In genomic region chr2:238449241-238449640, GRCh38 we compare ENCODE assay signal across 17 cellular contexts.
"Had no signal": no experiment of that assay in that cellular context is flagged by ENCODE, and none has a peak within 500 bp of the region (broad histone marks: within the 10 kb centered on the region; RNA-seq: fewer than 3 reads in every experiment).

No MANE protein-coding gene starts in this region.

- H3K4me2 ChIP-seq: smooth muscle cell had no signal

- H3K27me3 ChIP-seq: pancreas, SJSA1, transverse colon had no signal

- H3K9me3 Mint-ChIP-seq: activated T-helper 2 cell treated with anti-CD3 and anti-CD28 coated beads, Interferon-gamma antibody, Interleukin-2, Interleukin-4, amounts not matched to agents 10 μg/mL and 5 μg/mL and 100 μg/mL, durations not matched to agents 14 hours and 24 hours and 36 hours; neural crest cell had no signal

- DNase-seq: activated CD4-positive, alpha-beta T cell treated with anti-CD3 and anti-CD28 coated beads for 36 hours; activated naive CD4-positive, alpha-beta T cell treated with anti-CD3 and anti-CD28 coated beads, Interleukin-2, amount 50 U/mL, for 16 hours; amniotic stem cell; dermis blood vessel endothelial cell; stimulated activated CD4-positive, alpha-beta T cell treated with anti-CD3 and anti-CD28 coated beads, Interleukin-1b, Interleukin-23, amount 100 ng/mL, for 48 hours; stimulated activated naive B cell treated with anti-CD40 and anti-IgM and Interleukin-4, amounts not matched to agents 10 μg/mL and 1 μg/mL and 100 μg/mL, for 72 hours; SW 1271; T1000 had no signal

- H3K4me1 Mint-ChIP-seq: mesothelial cell of epicardium had no signal

- H3K4me3 Mint-ChIP-seq: activated CD4-positive, alpha-beta T cell treated with anti-CD3 and anti-CD28 coated beads for 36 hours; brain; mesothelial cell of epicardium; neural crest cell; stimulated activated naive B cell treated with anti-CD40 and anti-IgM and Interleukin-4, amounts not matched to agents 10 μg/mL and 1 μg/mL and 100 μg/mL, for 72 hours had no signal

- H3K27ac ChIP-seq: pancreas, SJSA1, VCaP had no signal

- H3K9me3 ChIP-seq: pancreas, SJSA1, transverse colon had no signal

- H3K27me3 Mint-ChIP-seq: activated CD4-positive, alpha-beta T cell treated with anti-CD3 and anti-CD28 coated beads for 36 hours; brain; stimulated activated naive B cell treated with anti-CD40 and anti-IgM and Interleukin-4, amounts not matched to agents 10 μg/mL and 1 μg/mL and 100 μg/mL, for 72 hours had no signal

- ATAC-seq: activated CD4-positive, alpha-beta T cell treated with anti-CD3 and anti-CD28 coated beads for 36 hours; stimulated activated naive B cell treated with anti-CD40 and anti-IgM and Interleukin-4, amounts not matched to agents 10 μg/mL and 1 μg/mL and 100 μg/mL, for 72 hours had no signal

- H3K4me3 ChIP-seq: pancreas, SJSA1, smooth muscle cell, transverse colon had no signal

- H3K4me1 ChIP-seq: pancreas, SJSA1, transverse colon had no signal

- H3K27ac Mint-ChIP-seq: activated T-helper 2 cell treated with anti-CD3 and anti-CD28 coated beads, Interferon-gamma antibody, Interleukin-2, Interleukin-4, amounts not matched to agents 10 μg/mL and 5 μg/mL and 100 μg/mL, durations not matched to agents 14 hours and 24 hours and 36 hours; mesothelial cell of epicardium had no signal
